1 cellular context compared by ENCODE assay signal in genomic region chr20:38432292-38432691, GRCh38.
TF ChIP-seq lines count a peak whose summit lies in the region.

No MANE protein-coding gene starts in this region.

TF ChIP-seq in GM12878, 131 proteins besides CTCF, POLR2A, EP300 and RAD21:
- no peak for TF ChIP-seq YBX1 (IDR thresholded peaks at IDR 0.05)
- TF ChIP-seq RB1 (IDR thresholded peaks at IDR 0.05; ENCODE audit: borderline replicate concordance) = no peak
- TF ChIP-seq FOXM1 (IDR thresholded peaks at IDR 0.05; ENCODE audit: low read depth, low read length) = no peak
- peak; percentile 66; the same call in 1 of the 2 replicates for TF ChIP-seq POLR2AphosphoS5 (IDR thresholded peaks at IDR 0.05; ENCODE audit: low read length)
- peak; percentile 19; the same call in 1 of the 2 replicates for TF ChIP-seq POLR2AphosphoS2 (IDR thresholded peaks at IDR 0.05; ENCODE audit: low read depth, low read length)
- TF ChIP-seq NBN (IDR thresholded peaks at IDR 0.05) = no peak
